Comparison of ENCODE assay signal across 13 cellular contexts in the genomic region with DNA sequence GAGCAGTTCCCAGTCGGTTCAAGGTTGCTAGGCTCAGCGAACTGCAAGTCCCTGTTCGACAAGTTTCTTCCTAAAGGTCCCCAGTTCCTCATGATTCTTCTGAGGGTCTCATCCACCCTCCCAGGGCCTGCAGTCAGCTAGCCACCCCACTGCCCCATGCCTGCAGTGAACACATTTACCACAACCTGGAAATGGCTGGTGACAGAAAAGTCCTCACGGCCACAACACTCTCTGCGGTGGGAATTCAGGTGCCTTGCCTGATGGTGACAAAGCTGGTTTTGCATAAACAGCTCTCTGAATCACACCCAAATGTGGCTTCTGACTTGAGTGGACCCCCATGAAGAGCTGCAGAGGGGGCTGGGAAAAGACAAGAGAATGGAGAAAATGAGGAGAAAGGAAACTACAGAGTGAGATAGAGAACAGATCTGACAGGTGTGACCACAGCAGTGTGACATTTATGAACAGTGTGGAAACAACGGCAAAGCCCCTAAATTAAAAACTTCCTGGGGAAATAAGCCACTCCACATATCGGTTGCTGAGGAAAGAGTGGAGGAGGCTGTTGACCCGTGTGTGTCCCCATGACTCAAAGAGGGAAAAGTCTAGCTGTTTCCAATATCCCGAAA. TPM values are rescaled to one million over a fixed set of nuclear protein-coding genes. Genes with fewer than 3 reads are reported as not detected.
DNase-seq lines count a peak whose midpoint lies in the region; ATAC-seq and TF ChIP-seq lines count a peak whose summit lies in the region.
"Had no signal": no experiment of that assay in that cellular context is flagged by ENCODE, and none has a peak within 500 bp of the region (broad histone marks: within the 10 kb centered on the region; RNA-seq: fewer than 3 reads in every experiment).

No MANE protein-coding gene starts in this region.

- H2AFZ ChIP-seq in OCI-LY7 (ENCODE audit: low read length), result peak overlapping the region; percentile 16; the same call in 1 of the 2 replicates

- WGBS in endodermal cell (ENCODE audit: insufficient coverage in 1 of 2, insufficient read length in 1 of 2), 2 experiments, result 75 to 77% methylated on average over 9 of the region's 9 CpGs

- H3K4me3 ChIP-seq in CD4-positive, CD25-positive, alpha-beta regulatory T cell (ENCODE audit: low read depth, low read length), result peak overlapping the region; percentile 72
- H3K4me3 ChIP-seq in OCI-LY7 (ENCODE audit: low read depth, low read length, poor library complexity, severe bottlenecking) (peak overlapping the region; percentile 41), endodermal cell (ENCODE audit: low read length) (no peak overlapping the region), WERI-Rb-1 (ENCODE audit: low read depth, low read length) (no peak overlapping the region)
- H3K4me3 ChIP-seq: MG63, thyroid gland had no signal

- ATAC-seq in CD4-positive, CD25-positive, alpha-beta regulatory T cell (ENCODE audit: low read depth in 2 of 2), result no peak

- H3K79me2 ChIP-seq in OCI-LY7 (ENCODE audit: insufficient read depth, low read depth, low read length), result peaks cover 14% of the 10 kb centered on the region; the same call in 1 of the 2 replicates

- H3K27me3 Mint-ChIP-seq in CD4-positive, CD25-positive, alpha-beta regulatory T cell, result no peaks in the 10 kb centered on the region
- H3K27me3 Mint-ChIP-seq in endodermal cell (ENCODE audit: insufficient read depth) (no peaks in the 10 kb centered on the region), chondrocyte (ENCODE audit: low read depth) (no peaks in the 10 kb centered on the region)

- H3K9me3 Mint-ChIP-seq in CD4-positive, CD25-positive, alpha-beta regulatory T cell, result no peaks in the 10 kb centered on the region
- H3K9me3 Mint-ChIP-seq in endodermal cell, result no peaks in the 10 kb centered on the region
- H3K9me3 Mint-ChIP-seq in chondrocyte (ENCODE audit: low read depth), result no peaks in the 10 kb centered on the region

- H3K36me3 ChIP-seq in CD4-positive, CD25-positive, alpha-beta regulatory T cell (ENCODE audit: control insufficient read depth, insufficient read depth, low read length), result peaks cover 4% of the 10 kb centered on the region
- no peaks in the 10 kb centered on the region for H3K36me3 ChIP-seq in OCI-LY7 (ENCODE audit: insufficient read depth, low read length)
- H3K36me3 ChIP-seq in endodermal cell (ENCODE audit: control insufficient read depth, insufficient read depth, low read length), result no peaks in the 10 kb centered on the region
- H3K36me3 ChIP-seq in WERI-Rb-1, result peaks cover 2% of the 10 kb centered on the region; the same call in 1 of the 2 replicates
- H3K36me3 ChIP-seq: MG63, thyroid gland had no signal

- H4K20me1 ChIP-seq in OCI-LY7 (ENCODE audit: insufficient read depth, low read length), result no peaks in the 10 kb centered on the region

- peak overlapping the region; percentile 96 to 100 (median 99) for H3K4me3 Mint-ChIP-seq in CD4-positive, CD25-positive, alpha-beta regulatory T cell
- H3K4me3 Mint-ChIP-seq in endodermal cell (no peak overlapping the region), chondrocyte (ENCODE audit: unreplicated experiment) (no peak overlapping the region)

- peaks cover 32% of the 10 kb centered on the region for H3K36me3 Mint-ChIP-seq in CD4-positive, CD25-positive, alpha-beta regulatory T cell
- H3K36me3 Mint-ChIP-seq in endodermal cell (ENCODE audit: low read depth) (no peaks in the 10 kb centered on the region), chondrocyte (ENCODE audit: low read depth) (peaks cover 7% of the 10 kb centered on the region)

- peaks cover 37% of the 10 kb centered on the region for H3K4me1 ChIP-seq in CD4-positive, CD25-positive, alpha-beta regulatory T cell (ENCODE audit: control insufficient read depth, insufficient read depth, low read length, poor library complexity, severe bottlenecking)
- H3K4me1 ChIP-seq in OCI-LY7 (ENCODE audit: insufficient read depth, low read length, poor library complexity, severe bottlenecking), result peaks cover 73% of the 10 kb centered on the region
- no peaks in the 10 kb centered on the region for H3K4me1 ChIP-seq in endodermal cell (ENCODE audit: control insufficient read depth, insufficient read depth, low read length)
- H3K4me1 ChIP-seq: Caco-2 had no signal

- TF ChIP-seq POLR2A in GM18951 (IDR thresholded peaks at IDR 0.05; ENCODE audit: extremely low read depth, insufficient read depth, insufficient read length), result peak; percentile 48

- in situ Hi-C loops in GM18951 (cut with MboI; ENCODE audit: low sequenced_read_pairs, unreplicated experiment), result no loop called here

- H3K9me2 ChIP-seq in OCI-LY7 (ENCODE audit: insufficient read depth, low read length), result no peaks in the 10 kb centered on the region

- POLR2A ChIA-PET in OCI-LY7 (lab: Charles Lee), result interaction anchor here (0.5 to 7.2 kb wide), 14 partner anchors 9 to 399 kb away, joined by 3 to 112 read pairs (median 7); a partner anchor contains a TSS

- no peaks in the 10 kb centered on the region for H3K27me3 ChIP-seq in CD4-positive, CD25-positive, alpha-beta regulatory T cell (ENCODE audit: control insufficient read depth, insufficient read depth, low read length)
- H3K27me3 ChIP-seq in endodermal cell (ENCODE audit: control insufficient read depth, insufficient read depth, low read length, poor library complexity, severe bottlenecking) (no peaks in the 10 kb centered on the region), WERI-Rb-1 (ENCODE audit: insufficient read depth, low read depth, severe bottlenecking) (no peaks in the 10 kb centered on the region)
- H3K27me3 ChIP-seq: MG63, thyroid gland had no signal

- peak in 1 of 3 donors; percentile 52 for DNase-seq in CD4-positive, CD25-positive, alpha-beta regulatory T cell
- DNase-seq in OCI-LY7 (ENCODE audit: low spot score) (peak; percentile 85), endodermal cell (peak; percentile 62), WERI-Rb-1 (no peak), DMS79 (lab: John Stamatoyannopoulos, UW) (no peak), chondrocyte (ENCODE audit: low spot score) (no peak), GM19240 (ENCODE audit: insufficient read length, low spot score) (no peak)
- DNase-seq: Caco-2; effector CD8-positive, alpha-beta T cell; MG63; NCI-H526 treated with DMSO at 0.1 percent for 48 hours; thyroid gland had no signal

- no peak overlapping the region for H3K9ac ChIP-seq in endodermal cell (ENCODE audit: extremely low read depth, low read length, poor library complexity, severe bottlenecking)

- intact Hi-C loops in OCI-LY7 (cut with micrococcal nuclease; ENCODE audit: unreplicated experiment), result loop anchor here (1.0 kb wide), 1 partner anchor 12 kb away; no protein-coding TSS in a partner anchor

- peak overlapping the region; percentile 96 to 99 (median 98) for H3K27ac Mint-ChIP-seq in CD4-positive, CD25-positive, alpha-beta regulatory T cell
- H3K27ac Mint-ChIP-seq in endodermal cell (no peak overlapping the region), chondrocyte (ENCODE audit: unreplicated experiment) (no peak overlapping the region)

- peaks cover 8 to 61% (median 33%) of the 10 kb centered on the region in 4 donors for H3K4me1 Mint-ChIP-seq in CD4-positive, CD25-positive, alpha-beta regulatory T cell
- H3K4me1 Mint-ChIP-seq in endodermal cell (peaks cover 20% of the 10 kb centered on the region), chondrocyte (ENCODE audit: low read depth) (no peaks in the 10 kb centered on the region)

- BruUV-seq in OCI-LY7 (replicated peaks; lab: Mats Ljungman, UMichigan), result no TSS peak

- peak overlapping the region; percentile 99 for H3K27ac ChIP-seq in CD4-positive, CD25-positive, alpha-beta regulatory T cell (ENCODE audit: insufficient read depth, low read length, poor library complexity, severe bottlenecking)
- H3K27ac ChIP-seq in OCI-LY7 (ENCODE audit: low read depth, low read length, poor library complexity, severe bottlenecking) (peak overlapping the region; percentile 96), endodermal cell (ENCODE audit: low read depth, low read length) (no peak overlapping the region), WERI-Rb-1 (no peak overlapping the region)
- H3K27ac ChIP-seq: thyroid gland had no signal

- peak overlapping the region; percentile 83 for H3K4me2 ChIP-seq in OCI-LY7 (ENCODE audit: low read length)

- CTCF ChIA-PET in OCI-LY7 (lab: Charles Lee; ENCODE audit: unreplicated experiment), result interaction anchor here (0.6 to 2.1 kb wide), 7 partner anchors 9 to 28 kb away, joined by 3 to 8 read pairs (median 4); no protein-coding TSS in a partner anchor

- TF ChIP-seq CTCF in OCI-LY7 (conservative IDR thresholded peaks at IDR 0.05; ENCODE audit: low read length), result no peak
- no peak for TF ChIP-seq CTCF in endodermal cell (conservative IDR thresholded peaks at IDR 0.05)
- TF ChIP-seq CTCF in WERI-Rb-1 (IDR thresholded peaks at IDR 0.05; ENCODE audit: low read depth, low read length), result no peak
- no peak for TF ChIP-seq CTCF in chondrocyte (IDR thresholded peaks at IDR 0.05)

- no peaks in the 10 kb centered on the region for H3K9me3 ChIP-seq in CD4-positive, CD25-positive, alpha-beta regulatory T cell (ENCODE audit: control insufficient read depth in 2 of 2, low read length in 2 of 2)
- H3K9me3 ChIP-seq in OCI-LY7 (ENCODE audit: low read length) (no peaks in the 10 kb centered on the region), endodermal cell (ENCODE audit: control insufficient read depth, low read length) (no peaks in the 10 kb centered on the region), WERI-Rb-1 (ENCODE audit: severe bottlenecking) (no peaks in the 10 kb centered on the region)
- H3K9me3 ChIP-seq: Caco-2, MG63, thyroid gland had no signal

RNA-seq across cellular contexts. Expression of a gene that starts 1.3 kb away (rescaled TPM):
- total RNA-seq in CD4-positive, CD25-positive, alpha-beta regulatory T cell, result 156 TPM
- polyA plus RNA-seq in CD4-positive, CD25-positive, alpha-beta regulatory T cell, result 100 to 1,000 TPM; 547 to 707 (median 641) TPM
- 18.0 and 19.8 TPM in 2 replicates for total RNA-seq in OCI-LY7 (2014; rRNA removed; shearing (Covaris generic))
- total RNA-seq in OCI-LY7 (2022), result 39.9 and 48.3 TPM in 2 replicates
- total RNA-seq in endodermal cell, result under 1 TPM in 1 of 2 donors, not detected in 1; 0.44 TPM
- polyA plus RNA-seq in endodermal cell (2013, experiment 1 of 2), result not detected
- polyA plus RNA-seq in endodermal cell (2013, experiment 2 of 2), result not detected
- not detected in 3 replicates for total RNA-seq in chondrocyte
- total RNA-seq: Caco-2 had no signal

RNA-seq across cellular contexts. Expression of a gene that starts 8.4 kb away (rescaled TPM):
- total RNA-seq in CD4-positive, CD25-positive, alpha-beta regulatory T cell, result 28.0 TPM
- 10 to 100 TPM; 34.8 to 72.7 (median 46.9) TPM for polyA plus RNA-seq in CD4-positive, CD25-positive, alpha-beta regulatory T cell
- 18.4 and 23.7 TPM in 2 replicates for total RNA-seq in OCI-LY7 (2014; rRNA removed; shearing (Covaris generic))
- total RNA-seq in OCI-LY7 (2022) (22.2 and 25.5 TPM in 2 replicates), endodermal cell (1 to 10 TPM in 1 of 2 donors, under 1 TPM in 1; 0.55 to 1.4 TPM), chondrocyte (4.6 to 12.3 TPM (median 5.2 TPM) in 3 replicates)
- polyA plus RNA-seq in endodermal cell (2013, experiment 1 of 2), result 0.46 TPM
- 0.41 TPM for polyA plus RNA-seq in endodermal cell (2013, experiment 2 of 2)

RNA-seq across cellular contexts. Expression of a gene that starts 27.0 kb away (rescaled TPM):
- 67.3 TPM for total RNA-seq in CD4-positive, CD25-positive, alpha-beta regulatory T cell
- polyA plus RNA-seq in CD4-positive, CD25-positive, alpha-beta regulatory T cell, result 10 to 100 TPM in 3 of 4 donors, 1 to 10 TPM in 1; 9.8 to 16.1 (median 13.5) TPM
- 82.7 and 86.0 TPM in 2 replicates for total RNA-seq in OCI-LY7 (2014; rRNA removed; shearing (Covaris generic))
- total RNA-seq in OCI-LY7 (2022) (46.9 and 51.6 TPM in 2 replicates), endodermal cell (10 to 100 TPM in 1 of 2 donors, 1 to 10 TPM in 1; 5.6 to 17.8 TPM), chondrocyte (5.3 to 6.1 TPM (median 5.3 TPM) in 3 replicates)
- polyA plus RNA-seq in endodermal cell (2013, experiment 1 of 2), result 15.1 TPM
- polyA plus RNA-seq in endodermal cell (2013, experiment 2 of 2), result 12.9 TPM

RNA-seq across cellular contexts. Expression of a gene that starts 49.6 kb away (rescaled TPM):
- 40.5 TPM for total RNA-seq in CD4-positive, CD25-positive, alpha-beta regulatory T cell
- polyA plus RNA-seq in CD4-positive, CD25-positive, alpha-beta regulatory T cell, result 100 to 1,000 TPM; 243 to 372 (median 253) TPM
- 152 and 164 TPM in 2 replicates for total RNA-seq in OCI-LY7 (2014; rRNA removed; shearing (Covaris generic))
- total RNA-seq in OCI-LY7 (2022) (280 and 338 TPM in 2 replicates), endodermal cell (100 to 1,000 TPM; 196 to 450 TPM), chondrocyte (169 to 201 TPM (median 170 TPM) in 3 replicates)
- polyA plus RNA-seq in endodermal cell (2013, experiment 1 of 2), result 216 TPM
- 234 TPM for polyA plus RNA-seq in endodermal cell (2013, experiment 2 of 2)

RNA-seq across cellular contexts. Expression of a gene that starts 50.4 kb away (rescaled TPM):
- 32.8 TPM for total RNA-seq in CD4-positive, CD25-positive, alpha-beta regulatory T cell
- 10 to 100 TPM; 21.5 to 29.1 (median 26.3) TPM for polyA plus RNA-seq in CD4-positive, CD25-positive, alpha-beta regulatory T cell
- 157 and 195 TPM in 2 replicates for total RNA-seq in OCI-LY7 (2014; rRNA removed; shearing (Covaris generic))
- total RNA-seq in OCI-LY7 (2022), result 225 and 267 TPM in 2 replicates
- total RNA-seq in endodermal cell, result 100 to 1,000 TPM in 1 of 2 donors, 10 to 100 TPM in 1; 90.3 to 150 TPM
- polyA plus RNA-seq in endodermal cell (2013, experiment 1 of 2), result 118 TPM
- 118 TPM for polyA plus RNA-seq in endodermal cell (2013, experiment 2 of 2)
- total RNA-seq in chondrocyte, result 23.0 to 27.7 TPM (median 25.0 TPM) in 3 replicates

Comparison
In these comparisons a context has a peak if more than half of its experiments do, and no peak if none do; other contexts are left out.
1. DNase-seq: peak in OCI-LY7 (single experiment) and endodermal cell (single experiment); none in WERI-Rb-1 (single experiment), DMS79 (single experiment), chondrocyte (single experiment) and GM19240 (single experiment).
2. H3K27ac ChIP-seq: peak in CD4-positive, CD25-positive, alpha-beta regulatory T cell (single experiment) and OCI-LY7 (single experiment); none in endodermal cell (single experiment) and WERI-Rb-1 (single experiment).
3. H3K4me3 ChIP-seq: peak in CD4-positive, CD25-positive, alpha-beta regulatory T cell (single experiment) and OCI-LY7 (single experiment); none in endodermal cell (single experiment) and WERI-Rb-1 (single experiment).
4. H3K27ac Mint-ChIP-seq: peak in CD4-positive, CD25-positive, alpha-beta regulatory T cell (3 of 3); none in endodermal cell (single experiment) and chondrocyte (single experiment).
5. H3K4me3 Mint-ChIP-seq: peak in CD4-positive, CD25-positive, alpha-beta regulatory T cell (4 of 4); none in endodermal cell (single experiment) and chondrocyte (single experiment).
6. RNA of a gene that starts 1.3 kb away (total RNA-seq): 156 TPM in CD4-positive, CD25-positive, alpha-beta regulatory T cell (single experiment) and 18.0 to 48.3 TPM in OCI-LY7; 0.44 TPM in endodermal cell and not detected in chondrocyte; every median in the first group is over 10 times any median in the second.